In genomic region chr5:171617268-171617667, GRCh38 we compare ENCODE assay signal across 27 cellular contexts.
"Had no signal": no experiment of that assay in that cellular context is flagged by ENCODE, and none has a peak within 500 bp of the region (broad histone marks: within the 10 kb centered on the region; RNA-seq: fewer than 3 reads in every experiment).

No MANE protein-coding gene starts in this region.

- H3K36me3 ChIP-seq: brain microvascular endothelial cell, esophagus muscularis mucosa, gastroesophageal sphincter had no signal

- H3K4me3 ChIP-seq: coronary artery, dorsolateral prefrontal cortex, esophagus muscularis mucosa, gastroesophageal sphincter had no signal

- DNase-seq: activated CD4-positive, alpha-beta memory T cell treated with anti-CD3 and anti-CD28 coated beads for 36 hours; activated CD4-positive, alpha-beta T cell treated with anti-CD3 and anti-CD28 coated beads for 36 hours; activated CD4-positive, alpha-beta T cell treated with anti-CD3 and anti-CD28 coated beads, Interleukin-2, amount 10 ng/mL, durations not matched to agents 24 days and 14 days; activated CD4-positive, CD25-positive, alpha-beta regulatory T cell; activated CD4-positive, CD25-positive, alpha-beta regulatory T cell treated with anti-CD3 and anti-CD28 coated beads, Interleukin-2, amount 50 U/mL, for 72 hours; activated CD8-positive, alpha-beta memory T cell treated with anti-CD3 and anti-CD28 coated beads, Interleukin-2, amount 50 U/mL, for 48 hours; activated gamma-delta T cell; activated naive CD4-positive, alpha-beta T cell; activated naive CD4-positive, alpha-beta T cell treated with anti-CD3 and anti-CD28 coated beads, Interleukin-2, amount 10 ng/mL, durations not matched to agents 7 days and 5 days; activated T-cell treated with anti-CD3 and anti-CD28 coated beads for 4 hours; activated T-cell treated with anti-CD3 and anti-CD28 coated beads, Interleukin-2, amount 50 U/mL, for 24 hours; activated T-cell treated with anti-CD3 and anti-CD28 coated beads, Interleukin-2, amount 50 U/mL, for 72 hours; amniotic stem cell; anterior cingulate cortex; brain microvascular endothelial cell; dorsolateral prefrontal cortex; effector memory CD4-positive, alpha-beta T cell; erythroblast; foreskin keratinocyte; T-helper 1 cell; T-helper 2 cell had no signal

- H3K4me1 Mint-ChIP-seq: activated CD4-positive, alpha-beta T cell treated with anti-CD3 and anti-CD28 coated beads for 36 hours; activated CD4-positive, alpha-beta T cell treated with anti-CD3 and anti-CD28 coated beads, Interleukin-2, amount 10 ng/mL, durations not matched to agents 24 days and 14 days; activated naive CD4-positive, alpha-beta T cell treated with anti-CD3 and anti-CD28 coated beads, Interleukin-2, amount 10 ng/mL, durations not matched to agents 7 days and 5 days; central memory CD8-positive, alpha-beta T cell had no signal

- H3K27ac Mint-ChIP-seq: activated CD4-positive, alpha-beta memory T cell treated with anti-CD3 and anti-CD28 coated beads for 36 hours; activated CD4-positive, alpha-beta T cell treated with anti-CD3 and anti-CD28 coated beads for 36 hours; activated CD4-positive, alpha-beta T cell treated with anti-CD3 and anti-CD28 coated beads, Interleukin-2, amount 10 ng/mL, durations not matched to agents 24 days and 14 days; activated naive CD4-positive, alpha-beta T cell treated with anti-CD3 and anti-CD28 coated beads, Interleukin-2, amount 10 ng/mL, durations not matched to agents 7 days and 5 days; activated naive CD4-positive, alpha-beta T cell treated with anti-CD3 and anti-CD28 coated beads, Interleukin-2, amount 50 U/mL, for 72 hours; activated T-cell treated with anti-CD3 and anti-CD28 coated beads, Interleukin-2, amount 50 U/mL, for 24 hours; activated T-cell treated with anti-CD3 and anti-CD28 coated beads, Interleukin-2, amount 50 U/mL, for 72 hours; dendritic cell treated with granulocyte-macrophage colony-stimulating factor and Interleukin-4, amounts not matched to agents 40 ng/mL and 50 ng/mL, for 4 days had no signal

- H3K36me3 Mint-ChIP-seq: activated CD4-positive, alpha-beta memory T cell treated with anti-CD3 and anti-CD28 coated beads for 36 hours; activated naive CD4-positive, alpha-beta T cell treated with anti-CD3 and anti-CD28 coated beads, Interleukin-2, amount 10 ng/mL, durations not matched to agents 7 days and 5 days; activated naive CD4-positive, alpha-beta T cell treated with anti-CD3 and anti-CD28 coated beads, Interleukin-2, amount 50 U/mL, for 72 hours had no signal

- H3K9me3 Mint-ChIP-seq: activated CD4-positive, alpha-beta memory T cell treated with anti-CD3 and anti-CD28 coated beads for 36 hours; activated CD4-positive, alpha-beta T cell treated with anti-CD3 and anti-CD28 coated beads, Interleukin-2, amount 10 ng/mL, durations not matched to agents 24 days and 14 days; activated naive CD4-positive, alpha-beta T cell treated with anti-CD3 and anti-CD28 coated beads, Interleukin-2, amount 10 ng/mL, durations not matched to agents 7 days and 5 days; activated naive CD4-positive, alpha-beta T cell treated with anti-CD3 and anti-CD28 coated beads, Interleukin-2, amount 50 U/mL, for 72 hours; activated T-cell treated with anti-CD3 and anti-CD28 coated beads, Interleukin-2, amount 50 U/mL, for 24 hours; activated T-cell treated with anti-CD3 and anti-CD28 coated beads, Interleukin-2, amount 50 U/mL, for 72 hours; central memory CD8-positive, alpha-beta T cell; dendritic cell treated with granulocyte-macrophage colony-stimulating factor and Interleukin-4, amounts not matched to agents 40 ng/mL and 50 ng/mL, for 4 days had no signal

- H3K9me3 ChIP-seq: esophagus muscularis mucosa, gastroesophageal sphincter had no signal

- ATAC-seq: activated CD4-positive, alpha-beta T cell treated with anti-CD3 and anti-CD28 coated beads for 36 hours; activated naive CD4-positive, alpha-beta T cell treated with anti-CD3 and anti-CD28 coated beads, Interleukin-2, amount 50 U/mL, for 72 hours; activated T-cell treated with anti-CD3 and anti-CD28 coated beads, Interleukin-2, amount 50 U/mL, for 72 hours; foreskin keratinocyte; gastroesophageal sphincter had no signal

- H3K4me3 Mint-ChIP-seq: activated CD4-positive, alpha-beta memory T cell treated with anti-CD3 and anti-CD28 coated beads for 36 hours; activated CD4-positive, alpha-beta T cell treated with anti-CD3 and anti-CD28 coated beads for 36 hours; activated CD4-positive, alpha-beta T cell treated with anti-CD3 and anti-CD28 coated beads, Interleukin-2, amount 10 ng/mL, durations not matched to agents 24 days and 14 days; activated naive CD4-positive, alpha-beta T cell treated with anti-CD3 and anti-CD28 coated beads, Interleukin-2, amount 10 ng/mL, durations not matched to agents 7 days and 5 days; activated T-cell treated with anti-CD3 and anti-CD28 coated beads, Interleukin-2, amount 50 U/mL, for 24 hours; activated T-cell treated with anti-CD3 and anti-CD28 coated beads, Interleukin-2, amount 50 U/mL, for 72 hours; central memory CD8-positive, alpha-beta T cell; dendritic cell treated with granulocyte-macrophage colony-stimulating factor and Interleukin-4, amounts not matched to agents 40 ng/mL and 50 ng/mL, for 4 days had no signal

- H3K27me3 Mint-ChIP-seq: activated CD4-positive, alpha-beta T cell treated with anti-CD3 and anti-CD28 coated beads, Interleukin-2, amount 10 ng/mL, durations not matched to agents 24 days and 14 days; dendritic cell treated with granulocyte-macrophage colony-stimulating factor and Interleukin-4, amounts not matched to agents 40 ng/mL and 50 ng/mL, for 4 days had no signal
